8 cellular contexts compared by ENCODE assay signal in genomic region chr14:21072102-21072501, GRCh38. TPM values are rescaled to one million over a fixed set of nuclear protein-coding genes. Genes with fewer than 3 reads are reported as not detected.
DNase-seq lines count a peak whose midpoint lies in the region; ATAC-seq and TF ChIP-seq lines count a peak whose summit lies in the region.

No MANE protein-coding gene starts in this region.

- peaks cover 1% of the 10 kb centered on the region for H3K36me3 Mint-ChIP-seq in activated CD4-positive, alpha-beta T cell treated with anti-CD3 and anti-CD28 coated beads, Interleukin-2, amount 10 ng/mL, durations not matched to agents 24 days and 14 days (ENCODE audit: low read depth)
- no peaks in the 10 kb centered on the region for H3K36me3 Mint-ChIP-seq in activated CD4-positive, alpha-beta T cell treated with anti-CD3 and anti-CD28 coated beads, Interleukin-2, amount 10 ng/mL, durations not matched to agents 7 days and 5 days (ENCODE audit: low read depth)
- H3K36me3 Mint-ChIP-seq in activated T-helper 17 cell treated with anti-CD3 and anti-CD28 coated beads, Interleukin-2, amount 50 U/mL, for 72 hours (ENCODE audit: low read depth), result peaks cover 6% of the 10 kb centered on the region
- no peaks in the 10 kb centered on the region for H3K36me3 Mint-ChIP-seq in activated T-cell treated with anti-CD3 and anti-CD28 coated beads, Interleukin-2, amount 50 U/mL, for 24 hours (ENCODE audit: low read depth)

- H3K4me1 ChIP-seq in heart right ventricle, result peaks cover 6 to 44% (median 34%) of the 10 kb centered on the region in 9 donors

- no peak overlapping the region for H3K27ac Mint-ChIP-seq in activated CD4-positive, alpha-beta T cell treated with anti-CD3 and anti-CD28 coated beads, Interleukin-2, amount 10 ng/mL, durations not matched to agents 24 days and 14 days
- H3K27ac Mint-ChIP-seq in activated CD4-positive, alpha-beta T cell treated with anti-CD3 and anti-CD28 coated beads, Interleukin-2, amount 10 ng/mL, durations not matched to agents 7 days and 5 days, result no peak overlapping the region
- no peak overlapping the region for H3K27ac Mint-ChIP-seq in activated T-helper 17 cell treated with anti-CD3 and anti-CD28 coated beads, Interleukin-2, amount 50 U/mL, for 72 hours
- no peak overlapping the region for H3K27ac Mint-ChIP-seq in activated T-cell treated with anti-CD3 and anti-CD28 coated beads, Interleukin-2, amount 50 U/mL, for 24 hours

- H3K36me3 ChIP-seq in heart right ventricle, result peaks cover 0 to 45% (median 24%) of the 10 kb centered on the region in 9 donors

- H3K27me3 Mint-ChIP-seq in activated CD4-positive, alpha-beta T cell treated with anti-CD3 and anti-CD28 coated beads, Interleukin-2, amount 10 ng/mL, durations not matched to agents 24 days and 14 days, result peaks cover 68% of the 10 kb centered on the region
- peaks cover 57% of the 10 kb centered on the region for H3K27me3 Mint-ChIP-seq in activated CD4-positive, alpha-beta T cell treated with anti-CD3 and anti-CD28 coated beads, Interleukin-2, amount 10 ng/mL, durations not matched to agents 7 days and 5 days
- peaks cover 48% of the 10 kb centered on the region for H3K27me3 Mint-ChIP-seq in activated T-helper 17 cell treated with anti-CD3 and anti-CD28 coated beads, Interleukin-2, amount 50 U/mL, for 72 hours
- peaks cover 59% of the 10 kb centered on the region for H3K27me3 Mint-ChIP-seq in activated T-cell treated with anti-CD3 and anti-CD28 coated beads, Interleukin-2, amount 50 U/mL, for 24 hours

- POLR2A ChIA-PET in activated CD4-positive, alpha-beta T cell treated with anti-CD3 and anti-CD28 coated beads, Interleukin-2, amount 10 ng/mL, durations not matched to agents 7 days and 5 days (lab: Charles Lee), result interaction anchor here (0.5 kb wide), 1 partner anchor 150 kb away, joined by 5 read pairs; no protein-coding TSS in a partner anchor

- peaks cover 0 to 17% (median 0%) of the 10 kb centered on the region in 7 donors for H3K27me3 ChIP-seq in heart right ventricle

- peak overlapping the region; percentile 77 for H3K4me3 Mint-ChIP-seq in activated CD4-positive, alpha-beta T cell treated with anti-CD3 and anti-CD28 coated beads, Interleukin-2, amount 10 ng/mL, durations not matched to agents 24 days and 14 days
- H3K4me3 Mint-ChIP-seq in activated CD4-positive, alpha-beta T cell treated with anti-CD3 and anti-CD28 coated beads, Interleukin-2, amount 10 ng/mL, durations not matched to agents 7 days and 5 days, result no peak overlapping the region
- H3K4me3 Mint-ChIP-seq in activated T-helper 17 cell treated with anti-CD3 and anti-CD28 coated beads, Interleukin-2, amount 50 U/mL, for 72 hours, result peak overlapping the region; percentile 76
- no peak overlapping the region for H3K4me3 Mint-ChIP-seq in activated T-cell treated with anti-CD3 and anti-CD28 coated beads, Interleukin-2, amount 50 U/mL, for 24 hours

- H3K4me1 Mint-ChIP-seq in activated CD4-positive, alpha-beta T cell treated with anti-CD3 and anti-CD28 coated beads, Interleukin-2, amount 10 ng/mL, durations not matched to agents 24 days and 14 days, result peaks cover 33% of the 10 kb centered on the region
- peaks cover 34% of the 10 kb centered on the region for H3K4me1 Mint-ChIP-seq in activated CD4-positive, alpha-beta T cell treated with anti-CD3 and anti-CD28 coated beads, Interleukin-2, amount 10 ng/mL, durations not matched to agents 7 days and 5 days
- peaks cover 9% of the 10 kb centered on the region for H3K4me1 Mint-ChIP-seq in activated T-helper 17 cell treated with anti-CD3 and anti-CD28 coated beads, Interleukin-2, amount 50 U/mL, for 72 hours
- H3K4me1 Mint-ChIP-seq in activated T-cell treated with anti-CD3 and anti-CD28 coated beads, Interleukin-2, amount 50 U/mL, for 24 hours (ENCODE audit: low read depth), result peaks cover 36% of the 10 kb centered on the region

- no peak for DNase-seq in activated CD4-positive, alpha-beta T cell treated with anti-CD3 and anti-CD28 coated beads, Interleukin-2, amount 10 ng/mL, durations not matched to agents 24 days and 14 days
- DNase-seq in activated CD4-positive, alpha-beta T cell treated with anti-CD3 and anti-CD28 coated beads, Interleukin-2, amount 10 ng/mL, durations not matched to agents 7 days and 5 days, result no peak
- DNase-seq in heart right ventricle, result peak in 1 of 2 donors; percentile 61
- DNase-seq in skeletal muscle cell (ENCODE audit: low read depth), result peak; percentile 92
- DNase-seq in activated T-cell treated with anti-CD3 and anti-CD28 coated beads, Interleukin-2, amount 50 U/mL, for 24 hours, result no peak

- CTCF ChIA-PET in activated CD4-positive, alpha-beta T cell treated with anti-CD3 and anti-CD28 coated beads, Interleukin-2, amount 10 ng/mL, durations not matched to agents 7 days and 5 days (lab: Charles Lee), result interaction anchor here (1.9 to 3.1 kb wide), 6 partner anchors 14 to 57 kb away, joined by 4 to 25 read pairs (median 8); partner anchors contain the start of gene RNASE8

- H3K9me3 ChIP-seq in heart right ventricle, result no peaks in the 10 kb centered on the region

- intact Hi-C loops in activated CD4-positive, alpha-beta T cell treated with anti-CD3 and anti-CD28 coated beads, Interleukin-2, amount 10 ng/mL, durations not matched to agents 24 days and 14 days (cut with micrococcal nuclease), result no loop called here
- intact Hi-C loops in heart right ventricle (cut with DNase I), result no loop called here

- 32 to 42% methylated on average over 4 of the region's 4 CpGs for WGBS in heart right ventricle, 2 donors

- no peak for ATAC-seq in activated T-helper 17 cell treated with anti-CD3 and anti-CD28 coated beads, Interleukin-2, amount 50 U/mL, for 72 hours (replicated peaks)
- peak in 7 of 8 donors; percentile 3 to 20 (median 8) for ATAC-seq in heart right ventricle
- no peak for ATAC-seq in GM18870 (IDR thresholded peaks at IDR 0.05; ENCODE audit: unreplicated experiment)
- no peak for ATAC-seq in HG03521 (IDR thresholded peaks at IDR 0.05; ENCODE audit: unreplicated experiment)

- peak overlapping the region; percentile 57 to 98 (median 95) for H3K27ac ChIP-seq in heart right ventricle

- H3K4me3 ChIP-seq in heart right ventricle (peak overlapping the region in 9 of 10 donors; percentile 69 to 86 (median 79)), skeletal muscle cell (ENCODE audit: low read depth, low read length) (peak overlapping the region; percentile 74)

- no peaks in the 10 kb centered on the region for H3K9me3 Mint-ChIP-seq in activated CD4-positive, alpha-beta T cell treated with anti-CD3 and anti-CD28 coated beads, Interleukin-2, amount 10 ng/mL, durations not matched to agents 24 days and 14 days
- no peaks in the 10 kb centered on the region for H3K9me3 Mint-ChIP-seq in activated CD4-positive, alpha-beta T cell treated with anti-CD3 and anti-CD28 coated beads, Interleukin-2, amount 10 ng/mL, durations not matched to agents 7 days and 5 days
- H3K9me3 Mint-ChIP-seq in activated T-helper 17 cell treated with anti-CD3 and anti-CD28 coated beads, Interleukin-2, amount 50 U/mL, for 72 hours, result no peaks in the 10 kb centered on the region
- H3K9me3 Mint-ChIP-seq in activated T-cell treated with anti-CD3 and anti-CD28 coated beads, Interleukin-2, amount 50 U/mL, for 24 hours, result no peaks in the 10 kb centered on the region

- no peak for TF ChIP-seq CTCF in heart right ventricle (IDR thresholded peaks at IDR 0.05)

RNA-seq across cellular contexts. Expression of gene ARHGEF40, which starts 2.0 kb away (rescaled TPM):
- total RNA-seq in activated CD4-positive, alpha-beta T cell treated with anti-CD3 and anti-CD28 coated beads, Interleukin-2, amount 10 ng/mL, durations not matched to agents 24 days and 14 days, result not detected in 2 replicates
- under 1 TPM in 1 of 2 experiments, not detected in 1; 0.22 TPM for total RNA-seq in activated CD4-positive, alpha-beta T cell treated with anti-CD3 and anti-CD28 coated beads, Interleukin-2, amount 10 ng/mL, durations not matched to agents 7 days and 5 days
- under 1 TPM in 1 of 2 donors, not detected in 1; 0.26 TPM for total RNA-seq in activated T-helper 17 cell treated with anti-CD3 and anti-CD28 coated beads, Interleukin-2, amount 50 U/mL, for 72 hours
- 10 to 100 TPM; 14.2 to 24.4 (median 17.5) TPM for total RNA-seq in heart right ventricle
- 10 to 100 TPM; 21.1 to 25.2 TPM for polyA plus RNA-seq in heart right ventricle

RNA-seq across cellular contexts. Expression of gene RNASE8, which starts 14.5 kb away (rescaled TPM):
- not detected in 2 replicates for total RNA-seq in activated CD4-positive, alpha-beta T cell treated with anti-CD3 and anti-CD28 coated beads, Interleukin-2, amount 10 ng/mL, durations not matched to agents 24 days and 14 days
- not detected for total RNA-seq in activated CD4-positive, alpha-beta T cell treated with anti-CD3 and anti-CD28 coated beads, Interleukin-2, amount 10 ng/mL, durations not matched to agents 7 days and 5 days
- not detected for total RNA-seq in activated T-helper 17 cell treated with anti-CD3 and anti-CD28 coated beads, Interleukin-2, amount 50 U/mL, for 72 hours
- not detected for total RNA-seq in heart right ventricle
- polyA plus RNA-seq in heart right ventricle, result not detected

RNA-seq across cellular contexts. Expression of gene ZNF219, which starts 26.4 kb away (rescaled TPM):
- 6.5 and 8.3 TPM in 2 replicates for total RNA-seq in activated CD4-positive, alpha-beta T cell treated with anti-CD3 and anti-CD28 coated beads, Interleukin-2, amount 10 ng/mL, durations not matched to agents 24 days and 14 days
- total RNA-seq in activated CD4-positive, alpha-beta T cell treated with anti-CD3 and anti-CD28 coated beads, Interleukin-2, amount 10 ng/mL, durations not matched to agents 7 days and 5 days, result 1 to 10 TPM; 5.0 to 6.2 TPM
- 10 to 100 TPM in 1 of 2 donors, 1 to 10 TPM in 1; 9.6 to 18.3 TPM for total RNA-seq in activated T-helper 17 cell treated with anti-CD3 and anti-CD28 coated beads, Interleukin-2, amount 50 U/mL, for 72 hours
- total RNA-seq in heart right ventricle, result 10 to 100 TPM; 22.1 to 58.4 (median 32.2) TPM
- 10 to 100 TPM; 37.1 to 39.2 TPM for polyA plus RNA-seq in heart right ventricle

RNA-seq across cellular contexts. Expression of gene TMEM253, which starts 28.8 kb away (rescaled TPM):
- total RNA-seq in activated CD4-positive, alpha-beta T cell treated with anti-CD3 and anti-CD28 coated beads, Interleukin-2, amount 10 ng/mL, durations not matched to agents 24 days and 14 days, result not detected in 2 replicates
- not detected for total RNA-seq in activated CD4-positive, alpha-beta T cell treated with anti-CD3 and anti-CD28 coated beads, Interleukin-2, amount 10 ng/mL, durations not matched to agents 7 days and 5 days
- not detected for total RNA-seq in activated T-helper 17 cell treated with anti-CD3 and anti-CD28 coated beads, Interleukin-2, amount 50 U/mL, for 72 hours
- under 1 TPM in 9 of 10 donors, not detected in 1; 0.16 to 0.45 (median 0.28) TPM for total RNA-seq in heart right ventricle
- polyA plus RNA-seq in heart right ventricle, result 1 to 10 TPM in 1 of 2 donors, under 1 TPM in 1; 0.30 to 1.1 TPM

RNA-seq across cellular contexts. Expression of gene RNASE7, which starts 29.9 kb away (rescaled TPM):
- total RNA-seq in activated CD4-positive, alpha-beta T cell treated with anti-CD3 and anti-CD28 coated beads, Interleukin-2, amount 10 ng/mL, durations not matched to agents 24 days and 14 days, result not detected in 2 replicates
- not detected for total RNA-seq in activated CD4-positive, alpha-beta T cell treated with anti-CD3 and anti-CD28 coated beads, Interleukin-2, amount 10 ng/mL, durations not matched to agents 7 days and 5 days
- not detected for total RNA-seq in activated T-helper 17 cell treated with anti-CD3 and anti-CD28 coated beads, Interleukin-2, amount 50 U/mL, for 72 hours
- total RNA-seq in heart right ventricle, result not detected
- polyA plus RNA-seq in heart right ventricle, result under 1 TPM in 1 of 2 donors, not detected in 1; 0.03 TPM

Comparison
In these comparisons a context has a peak if more than half of its experiments do, and no peak if none do; other contexts are left out.
1. H3K4me3 Mint-ChIP-seq: peak in activated CD4-positive, alpha-beta T cell treated with anti-CD3 and anti-CD28 coated beads, Interleukin-2, amount 10 ng/mL, durations not matched to agents 24 days and 14 days (single experiment) and activated T-helper 17 cell treated with anti-CD3 and anti-CD28 coated beads, Interleukin-2, amount 50 U/mL, for 72 hours (single experiment); none in activated CD4-positive, alpha-beta T cell treated with anti-CD3 and anti-CD28 coated beads, Interleukin-2, amount 10 ng/mL, durations not matched to agents 7 days and 5 days (single experiment) and activated T-cell treated with anti-CD3 and anti-CD28 coated beads, Interleukin-2, amount 50 U/mL, for 24 hours (single experiment).
2. ATAC-seq: peak in heart right ventricle (7 of 8); none in activated T-helper 17 cell treated with anti-CD3 and anti-CD28 coated beads, Interleukin-2, amount 50 U/mL, for 72 hours (single experiment), GM18870 (single experiment) and HG03521 (single experiment).
3. RNA of gene ARHGEF40, which starts 2.0 kb away (total RNA-seq): 14.2 to 24.4 TPM in heart right ventricle; 0.26 TPM in activated T-helper 17 cell treated with anti-CD3 and anti-CD28 coated beads, Interleukin-2, amount 50 U/mL, for 72 hours, 0.22 TPM in activated CD4-positive, alpha-beta T cell treated with anti-CD3 and anti-CD28 coated beads, Interleukin-2, amount 10 ng/mL, durations not matched to agents 7 days and 5 days and not detected in activated CD4-positive, alpha-beta T cell treated with anti-CD3 and anti-CD28 coated beads, Interleukin-2, amount 10 ng/mL, durations not matched to agents 24 days and 14 days; every median in the first group is over 10 times any median in the second.